In the genomic region with DNA sequence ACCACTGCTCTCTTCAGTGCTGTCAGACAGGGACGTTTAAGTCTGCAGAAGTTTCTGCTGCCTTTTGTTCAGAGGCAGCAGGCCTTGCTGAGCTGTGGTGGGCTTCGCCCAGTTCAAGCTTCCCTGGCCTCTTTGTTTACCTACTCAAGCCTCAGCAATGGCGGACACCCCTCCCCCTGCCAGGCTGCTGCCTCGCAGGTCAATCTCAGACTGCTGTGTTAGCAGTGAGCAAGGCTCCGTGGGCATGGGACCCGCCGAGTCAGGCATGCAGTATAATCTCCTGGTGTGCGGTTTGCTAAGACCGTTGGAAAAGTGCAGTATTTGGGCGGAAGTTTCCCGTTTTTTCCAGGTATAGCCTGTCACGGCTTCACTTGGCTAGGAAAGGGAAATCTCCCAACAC, we compare ENCODE assay signal across 14 cellular contexts. TPM values are rescaled to one million over a fixed set of nuclear protein-coding genes. Genes with fewer than 3 reads are reported as not detected.
DNase-seq lines count a peak whose midpoint lies in the region; ATAC-seq, FAIRE-seq and TF ChIP-seq lines count a peak whose summit lies in the region.
"Not testable (repeated sequence)": the region's sequence is repeated elsewhere in the genome, so short reads cannot be mapped to it uniquely, and the experiment has no call there.
"Had no signal": no experiment of that assay in that cellular context is flagged by ENCODE, and none has a peak within 500 bp of the region (broad histone marks: within the 10 kb centered on the region; RNA-seq: fewer than 3 reads in every experiment).

No MANE protein-coding gene starts in this region.

- BruUV-seq in HepG2 (replicated peaks; lab: Mats Ljungman, UMichigan), result not testable (repeated sequence)

- not testable (repeated sequence) for H3K79me2 ChIP-seq in HepG2 (ENCODE audit: insufficient read depth, low read length); neural progenitor cell (ENCODE audit: low read depth)

- CTCF ChIA-PET in CD8-positive, alpha-beta T cell (lab: Charles Lee), result interaction anchor here (0.9 to 6.2 kb wide), 8 partner anchors 12 to 647 kb away, joined by 3 to 81 read pairs (median 20); partner anchors contain the start of gene MED23
- CTCF ChIA-PET in HepG2 (lab: Yijun Ruan, JAX; ENCODE audit: low intra/inter-chr PET ratio, low total read pairs), result not testable (repeated sequence)
- CTCF ChIA-PET in naive thymus-derived CD4-positive, alpha-beta T cell (lab: Charles Lee), result interaction anchor here (0.9 to 6.3 kb wide), 8 partner anchors 9 to 349 kb away, joined by 4 to 78 read pairs (median 33); partner anchors contain the start of gene MED23

- TF ChIP-seq EP300 in HepG2 (IDR thresholded peaks at IDR 0.05; ENCODE audit: low read depth in 2 of 2, low read length in 2 of 2); HepG2 (CRISPR knock-in tag; IDR thresholded peaks at IDR 0.05; ENCODE audit: borderline replicate concordance): not testable (repeated sequence)

- WGBS in HepG2 (ENCODE audit: low lambda C conversion rate), result 63% methylated on average over 12 of the region's 12 CpGs

- not testable (repeated sequence) for H3F3A ChIP-seq in neural progenitor cell (ENCODE audit: low read depth)

- not testable (repeated sequence) for H4K20me1 ChIP-seq in HepG2 (ENCODE audit: insufficient read depth, low read length); neural progenitor cell (ENCODE audit: low read depth)

- intact Hi-C loops in CD8-positive, alpha-beta T cell (cut with DNase I, micrococcal nuclease), result loop anchor here (2.0 to 10.0 kb wide), 4 partner anchors 13 to 414 kb away; no protein-coding TSS in a partner anchor
- intact Hi-C loops in activated CD4-positive, alpha-beta T cell treated with anti-CD3 and anti-CD28 coated beads, Interleukin-2, amount 10 ng/mL, durations not matched to agents 24 days and 14 days (cut with micrococcal nuclease), result loop anchor here (5.0 to 10.0 kb wide), 4 partner anchors 79 to 469 kb away; partner anchors contain the start of genes EPB41L2 and MED23
- intact Hi-C loops in HepG2 (cut with micrococcal nuclease; ENCODE audit: unreplicated experiment), result loop anchor here (2.0 to 5.0 kb wide), 3 partner anchors 13 to 414 kb away; no protein-coding TSS in a partner anchor
- intact Hi-C loops in naive thymus-derived CD4-positive, alpha-beta T cell (cut with micrococcal nuclease), result loop anchor here (1.0 to 5.0 kb wide), 5 partner anchors 89 to 469 kb away; partner anchors contain the start of genes EPB41L2 (in 2 of the 2) and MED23 (in 1 of the 2)

- not testable (repeated sequence) for TF ChIP-seq POLR2A in HepG2 (IDR thresholded peaks at IDR 0.05; ENCODE audit: insufficient read depth in 1 of 2, low read depth in 2 of 2, low read length in 2 of 2)

- H3K4me3 Mint-ChIP-seq in CD8-positive, alpha-beta T cell; activated CD4-positive, alpha-beta T cell treated with anti-CD3 and anti-CD28 coated beads, Interleukin-2, amount 10 ng/mL, durations not matched to agents 24 days and 14 days; neural progenitor cell: not testable (repeated sequence)
- peak overlapping the region; percentile 7 for H3K4me3 Mint-ChIP-seq in activated naive CD4-positive, alpha-beta T cell treated with anti-CD3 and anti-CD28 coated beads, Interleukin-2, amount 50 U/mL, for 24 hours
- H3K4me3 Mint-ChIP-seq in naive thymus-derived CD4-positive, alpha-beta T cell, result peak overlapping the region in 4 of 10 donors; percentile 15 to 68 (median 30)

- not testable (repeated sequence) for TF ChIP-seq RAD21 in HepG2 (CRISPR knock-in tag; IDR thresholded peaks at IDR 0.05)

- H3K9ac ChIP-seq in HepG2 (ENCODE audit: insufficient read depth, low read depth, low read length); neural progenitor cell: not testable (repeated sequence)

- not testable (repeated sequence) for H3K27ac ChIP-seq in CD8-positive, alpha-beta T cell (ENCODE audit: low read depth, low read length); HepG2 (ENCODE audit: extremely low read length, insufficient read depth, low read length); neural progenitor cell
- peak overlapping the region; percentile 28 for H3K27ac ChIP-seq in naive thymus-derived CD4-positive, alpha-beta T cell (ENCODE audit: low read depth, low read length)

- H3K4me3 ChIP-seq in CD8-positive, alpha-beta T cell (ENCODE audit: low read depth, low read length); HepG2 (replicated peaks in 1 of 3; ENCODE audit: insufficient read depth in 1 of 3, low read depth in 2 of 3, low read length in 3 of 3); naive thymus-derived CD4-positive, alpha-beta T cell (ENCODE audit: low read length); neural progenitor cell: not testable (repeated sequence)

- POLR2A ChIA-PET in CD8-positive, alpha-beta T cell (lab: Charles Lee), result interaction anchor here (1.5 to 3.8 kb wide), 2 partner anchors 12 to 333 kb away, joined by 4 to 36 read pairs; no protein-coding TSS in a partner anchor
- POLR2A ChIA-PET in HepG2 (lab: Yijun Ruan, JAX), result not testable (repeated sequence)
- POLR2A ChIA-PET in naive thymus-derived CD4-positive, alpha-beta T cell (lab: Charles Lee), result interaction anchor here (0.8 to 6.6 kb wide), 5 partner anchors 251 to 349 kb away, joined by 3 to 88 read pairs (median 6); no protein-coding TSS in a partner anchor

- not testable (repeated sequence) for H3K36me3 Mint-ChIP-seq in CD8-positive, alpha-beta T cell; activated CD4-positive, alpha-beta T cell treated with anti-CD3 and anti-CD28 coated beads, Interleukin-2, amount 10 ng/mL, durations not matched to agents 24 days and 14 days (ENCODE audit: low read depth); activated naive CD4-positive, alpha-beta T cell treated with anti-CD3 and anti-CD28 coated beads, Interleukin-2, amount 50 U/mL, for 24 hours; neural progenitor cell
- H3K36me3 Mint-ChIP-seq in naive thymus-derived CD4-positive, alpha-beta T cell, result peaks cover 0 to 12% (median 0%) of the 10 kb centered on the region in 5 donors

- H3K27ac Mint-ChIP-seq in CD8-positive, alpha-beta T cell, result peak overlapping the region; percentile 60
- not testable (repeated sequence) for H3K27ac Mint-ChIP-seq in activated CD4-positive, alpha-beta T cell treated with anti-CD3 and anti-CD28 coated beads, Interleukin-2, amount 10 ng/mL, durations not matched to agents 24 days and 14 days; activated naive CD4-positive, alpha-beta T cell treated with anti-CD3 and anti-CD28 coated beads, Interleukin-2, amount 50 U/mL, for 24 hours; neural progenitor cell
- peak overlapping the region in 8 of 9 donors; percentile 79 to 94 (median 85) for H3K27ac Mint-ChIP-seq in naive thymus-derived CD4-positive, alpha-beta T cell

- peaks cover 39% of the 10 kb centered on the region for H3K4me1 ChIP-seq in CD8-positive, alpha-beta T cell (ENCODE audit: insufficient read depth, low read length)
- peaks cover 34% of the 10 kb centered on the region for H3K4me1 ChIP-seq in HepG2 (ENCODE audit: insufficient read depth, low read length)
- H3K4me1 ChIP-seq in naive thymus-derived CD4-positive, alpha-beta T cell (ENCODE audit: control insufficient read depth in 2 of 2, insufficient read depth in 2 of 2, low read length in 2 of 2), result peaks cover 4 to 34% of the 10 kb centered on the region in 2 donors
- not testable (repeated sequence) for H3K4me1 ChIP-seq in neural progenitor cell

- in situ Hi-C loops in HepG2 (cut with HindIII; ENCODE audit: extremely low pct_ligation_motif_present, low pct_unique_long_range_greater_than_20kb), result loop anchor here (5.0 to 10.0 kb wide), 2 partner anchors 344 to 647 kb away; no protein-coding TSS in a partner anchor

- not testable (repeated sequence) for H3K27me3 ChIP-seq in CD8-positive, alpha-beta T cell (ENCODE audit: insufficient read depth, low read length); HepG2 (ENCODE audit: control insufficient read depth in 1 of 2, insufficient read depth in 2 of 2, low read length in 2 of 2); naive thymus-derived CD4-positive, alpha-beta T cell (ENCODE audit: control insufficient read depth in 2 of 2, insufficient read depth in 2 of 2, low read length in 2 of 2); neural progenitor cell

- H3K4me2 ChIP-seq in HepG2 (ENCODE audit: low read depth, low read length); neural progenitor cell: not testable (repeated sequence)

- H3K9me3 Mint-ChIP-seq in CD8-positive, alpha-beta T cell; activated CD4-positive, alpha-beta T cell treated with anti-CD3 and anti-CD28 coated beads, Interleukin-2, amount 10 ng/mL, durations not matched to agents 24 days and 14 days; activated naive CD4-positive, alpha-beta T cell treated with anti-CD3 and anti-CD28 coated beads, Interleukin-2, amount 50 U/mL, for 24 hours; naive thymus-derived CD4-positive, alpha-beta T cell; neural progenitor cell: not testable (repeated sequence)

- FAIRE-seq in HepG2 (lab: Jason Lieb, UNC), result not testable (repeated sequence)

- not testable (repeated sequence) for H3K9me3 ChIP-seq in CD8-positive, alpha-beta T cell (ENCODE audit: low read length); HepG2 (ENCODE audit: low read length); naive thymus-derived CD4-positive, alpha-beta T cell (ENCODE audit: control insufficient read depth in 2 of 3, low read length in 3 of 3); neural progenitor cell (ENCODE audit: low read depth)

- H3K27me3 Mint-ChIP-seq in CD8-positive, alpha-beta T cell (ENCODE audit: low read depth); activated naive CD4-positive, alpha-beta T cell treated with anti-CD3 and anti-CD28 coated beads, Interleukin-2, amount 50 U/mL, for 24 hours; neural progenitor cell (ENCODE audit: insufficient read depth, low read depth): not testable (repeated sequence)
- peaks cover 12% of the 10 kb centered on the region for H3K27me3 Mint-ChIP-seq in activated CD4-positive, alpha-beta T cell treated with anti-CD3 and anti-CD28 coated beads, Interleukin-2, amount 10 ng/mL, durations not matched to agents 24 days and 14 days
- peaks cover 0 to 18% (median 0%) of the 10 kb centered on the region in 5 donors for H3K27me3 Mint-ChIP-seq in naive thymus-derived CD4-positive, alpha-beta T cell

- H2AFZ ChIP-seq in HepG2 (ENCODE audit: low read length), result not testable (repeated sequence)
- peak overlapping the region; percentile 85 for H2AFZ ChIP-seq in neural progenitor cell (replicated peaks)

- TF ChIP-seq CTCF in CD8-positive, alpha-beta T cell (IDR thresholded peaks at IDR 0.05); HepG2 (CRISPR knock-in tag; IDR thresholded peaks at IDR 0.05); neural progenitor cell (IDR thresholded peaks at IDR 0.05): not testable (repeated sequence)

- not testable (repeated sequence) for ATAC-seq in CD8-positive, alpha-beta T cell; HepG2; naive thymus-derived CD4-positive, alpha-beta T cell

- H3K4me1 Mint-ChIP-seq in CD8-positive, alpha-beta T cell (ENCODE audit: low read depth), result peaks cover 52% of the 10 kb centered on the region
- peaks cover 35% of the 10 kb centered on the region for H3K4me1 Mint-ChIP-seq in activated CD4-positive, alpha-beta T cell treated with anti-CD3 and anti-CD28 coated beads, Interleukin-2, amount 10 ng/mL, durations not matched to agents 24 days and 14 days
- H3K4me1 Mint-ChIP-seq in activated naive CD4-positive, alpha-beta T cell treated with anti-CD3 and anti-CD28 coated beads, Interleukin-2, amount 50 U/mL, for 24 hours, result peaks cover 65% of the 10 kb centered on the region
- peaks cover 31 to 71% (median 62%) of the 10 kb centered on the region in 7 donors for H3K4me1 Mint-ChIP-seq in naive thymus-derived CD4-positive, alpha-beta T cell
- H3K4me1 Mint-ChIP-seq in neural progenitor cell, result not testable (repeated sequence)

- not testable (repeated sequence) for H3K36me3 ChIP-seq in CD8-positive, alpha-beta T cell (ENCODE audit: insufficient read depth, low read length); HepG2 (replicated peaks in 1 of 2; ENCODE audit: control insufficient read depth in 1 of 2, insufficient read depth in 2 of 2, low read length in 2 of 2); naive thymus-derived CD4-positive, alpha-beta T cell (ENCODE audit: control insufficient read depth in 2 of 3, insufficient read depth in 3 of 3, low read length in 3 of 3); neural progenitor cell

- not testable (repeated sequence) for DNase-seq in CD8-positive, alpha-beta T cell; HepG2 (ENCODE audit: low spot score); naive thymus-derived CD4-positive, alpha-beta T cell
- DNase-seq in activated CD4-positive, alpha-beta T cell treated with anti-CD3 and anti-CD28 coated beads, Interleukin-2, amount 10 ng/mL, durations not matched to agents 24 days and 14 days, result peak; percentile 52
- peak; percentile 12 for DNase-seq in neural progenitor cell (ENCODE audit: low spot score)

RNA-seq across cellular contexts. Expression of gene ARG1, which starts 41.3 kb away (rescaled TPM):
- not detected for total RNA-seq in CD8-positive, alpha-beta T cell
- total RNA-seq in activated CD4-positive, alpha-beta T cell treated with anti-CD3 and anti-CD28 coated beads, Interleukin-2, amount 10 ng/mL, durations not matched to agents 24 days and 14 days, result not detected in 2 replicates
- total RNA-seq in HepG2 (2016; rRNA removed; fragmentation: Illumina TruSeq; extraction: Trizol) (2.2 and 3.5 TPM in 2 replicates), neural progenitor cell (ENCODE audit: low replicate concordance) (not detected in 2 replicates)
- total RNA-seq in HepG2 (2016; cell fraction: cytosol; rRNA removed; fragmentation: Illumina TruSeq; extraction: Trizol; ENCODE audit: low read depth), result 0.30 and 0.53 TPM in 2 replicates
- 2.9 and 3.4 TPM in 2 replicates for total RNA-seq in HepG2 (2016; cell fraction: insoluble cytoplasmic fraction; rRNA removed; fragmentation: Illumina TruSeq; extraction: Trizol)
- total RNA-seq in HepG2 (2016; cell fraction: membrane; rRNA removed; fragmentation: Illumina TruSeq; extraction: Trizol), result 0.86 and 1.1 TPM in 2 replicates
- total RNA-seq in HepG2 (2016; cell fraction: nucleus; rRNA removed; fragmentation: Illumina TruSeq; extraction: Trizol), result 0.78 and 0.87 TPM in 2 replicates
- 11.2 TPM in 2 replicates for polyA plus RNA-seq in HepG2 (2011; rRNA removed)
- polyA plus RNA-seq in HepG2 (2011; cell fraction: cytosol; rRNA removed), result 7.2 and 11.5 TPM in 2 replicates
- polyA plus RNA-seq in HepG2 (2011; cell fraction: nucleus; rRNA removed), result 4.8 and 7.3 TPM in 2 replicates
- 13.8 and 38.1 TPM in 2 replicates for polyA plus RNA-seq in HepG2 (2012)
- polyA plus RNA-seq in HepG2 (2016; cell fraction: cytosol; fragmentation: Illumina TruSeq; extraction: Trizol; ENCODE audit: low read depth), result 0.32 and 0.35 TPM in 2 replicates
- polyA plus RNA-seq in HepG2 (2016; cell fraction: insoluble cytoplasmic fraction; fragmentation: Illumina TruSeq; extraction: Trizol; ENCODE audit: low read depth), result 3.3 and 4.8 TPM in 2 replicates
- polyA plus RNA-seq in HepG2 (2016; cell fraction: membrane; fragmentation: Illumina TruSeq; extraction: Trizol; ENCODE audit: low read depth), result 0.96 and 1.1 TPM in 2 replicates
- polyA plus RNA-seq in HepG2 (2016; cell fraction: nucleus; fragmentation: Illumina TruSeq; extraction: Trizol; ENCODE audit: insufficient read depth, low read depth), result 1.2 and 1.7 TPM in 2 replicates
- polyA minus RNA-seq in HepG2 (2011; rRNA and poly(A)+ RNA removed; ENCODE audit: low replicate concordance), result 2.4 TPM in 1 of 2 replicates, not detected in the other
- 4.9 and 6.7 TPM in 2 replicates for polyA minus RNA-seq in HepG2 (2011; cell fraction: cytosol; rRNA and poly(A)+ RNA removed)
- polyA minus RNA-seq in HepG2 (2011; cell fraction: nucleus; rRNA and poly(A)+ RNA removed), result 1.9 and 7.8 TPM in 2 replicates
- not detected for total RNA-seq in naive thymus-derived CD4-positive, alpha-beta T cell
- polyA plus RNA-seq in naive thymus-derived CD4-positive, alpha-beta T cell, result not detected
- total RNA-seq: A172, A673, Calu3, Daoy, G401, GM23338, HFFc6 had no signal
- polyA plus RNA-seq: BJ had no signal
